Comparison of ENCODE assay signal across 23 cellular contexts in the genomic region with DNA sequence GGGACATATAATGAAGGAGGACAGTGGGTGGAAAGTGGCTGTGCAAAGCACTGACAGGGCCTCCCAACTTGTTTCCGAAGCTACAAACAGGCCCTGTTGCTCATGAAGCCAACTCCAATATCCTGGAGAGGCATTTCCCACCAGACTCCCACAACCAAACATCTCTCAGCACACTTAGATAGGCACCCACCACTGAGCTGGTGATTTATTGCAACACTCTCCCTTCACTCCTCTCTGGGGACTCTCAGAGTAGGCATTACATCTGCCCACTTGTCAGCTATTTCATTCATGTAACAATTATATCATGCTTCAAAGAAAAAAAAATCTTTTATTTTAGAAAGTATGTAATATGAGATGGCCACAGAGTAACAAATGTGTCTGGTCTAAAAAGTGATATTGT.
"Had no signal": no experiment of that assay in that cellular context is flagged by ENCODE, and none has a peak within 500 bp of the region (broad histone marks: within the 10 kb centered on the region; RNA-seq: fewer than 3 reads in every experiment).

No MANE protein-coding gene starts in this region.

- DNase-seq: activated CD4-positive, alpha-beta T cell treated with anti-CD3 and anti-CD28 coated beads, Interleukin-2, amount 50 U/mL, for 1 hour; activated CD4-positive, CD25-positive, alpha-beta regulatory T cell treated with anti-CD3 and anti-CD28 coated beads, Interleukin-2, amount 50 U/mL, for 72 hours; activated CD8-positive, alpha-beta memory T cell treated with anti-CD3 and anti-CD28 coated beads, Interleukin-2, amount 50 U/mL, for 4 hours; activated effector memory CD4-positive, alpha-beta T cell treated with anti-CD3 and anti-CD28 coated beads, Interleukin-2, amount 50 U/mL, for 16 hours; activated T-cell treated with anti-CD3 and anti-CD28 coated beads, Interleukin-2, amount 50 U/mL, for 4 hours; cerebellar nuclear complex; cortex of kidney; erythroblast; foreskin melanocyte; mammary epithelial cell; naive B cell; stimulated activated CD4-positive, alpha-beta T cell treated with anti-CD3 and anti-CD28 coated beads, Interleukin-4, amount 100 ng/mL, for 4 hours; upper lobe of right lung had no signal

- H3K27me3 Mint-ChIP-seq: activated naive CD4-positive, alpha-beta T cell treated with anti-CD3 and anti-CD28 coated beads, Interleukin-2, amount 50 U/mL, for 24 hours; naive B cell; stimulated activated memory B cell treated with anti-CD40 and anti-IgM and Interleukin-4, amounts not matched to agents 10 μg/mL and 1 μg/mL and 100 μg/mL, for 72 hours had no signal

- H3K4me1 ChIP-seq: neural progenitor cell, upper lobe of right lung had no signal

- H3K27ac Mint-ChIP-seq: activated naive CD4-positive, alpha-beta T cell treated with anti-CD3 and anti-CD28 coated beads, Interleukin-2, amount 50 U/mL, for 24 hours; naive B cell; neural progenitor cell; stimulated activated memory B cell treated with anti-CD40 and anti-IgM and Interleukin-4, amounts not matched to agents 10 μg/mL and 1 μg/mL and 100 μg/mL, for 72 hours had no signal

- FAIRE-seq: astrocyte, bronchial epithelial cell, endometrium, keratinocyte had no signal

- H3K9me3 Mint-ChIP-seq: activated naive CD4-positive, alpha-beta T cell treated with anti-CD3 and anti-CD28 coated beads, Interleukin-2, amount 50 U/mL, for 24 hours; neural progenitor cell had no signal

- H3K27me3 ChIP-seq: neural progenitor cell, upper lobe of right lung had no signal

- ATAC-seq: activated T-cell treated with anti-CD3 and anti-CD28 coated beads, Interleukin-2, amount 50 U/mL, for 4 hours; sciatic nerve; stimulated activated memory B cell treated with anti-CD40 and anti-IgM and Interleukin-4, amounts not matched to agents 10 μg/mL and 1 μg/mL and 100 μg/mL, for 72 hours; upper lobe of right lung had no signal

- H2AFZ ChIP-seq: neural progenitor cell had no signal

- H3K4me3 Mint-ChIP-seq: activated naive CD4-positive, alpha-beta T cell treated with anti-CD3 and anti-CD28 coated beads, Interleukin-2, amount 50 U/mL, for 24 hours; activated T-cell treated with anti-CD3 and anti-CD28 coated beads, Interleukin-2, amount 50 U/mL, for 4 hours; neural progenitor cell; stimulated activated memory B cell treated with anti-CD40 and anti-IgM and Interleukin-4, amounts not matched to agents 10 μg/mL and 1 μg/mL and 100 μg/mL, for 72 hours had no signal

- H3K9me3 ChIP-seq: thoracic aorta, upper lobe of right lung had no signal

- H3K4me2 ChIP-seq: neural progenitor cell had no signal

- H3K27ac ChIP-seq: neural progenitor cell, thoracic aorta, upper lobe of right lung, VCaP had no signal

- H3K36me3 ChIP-seq: neural progenitor cell had no signal

- H3K4me1 Mint-ChIP-seq: neural progenitor cell had no signal

- H3K9ac ChIP-seq: neural progenitor cell had no signal

- H3K4me3 ChIP-seq: neural progenitor cell, thoracic aorta, upper lobe of right lung had no signal
